ENCODE assay signal across 8 cellular contexts in genomic region chr1:234683856-234684632, GRCh38.
DNase-seq lines count a peak whose midpoint lies in the region; ATAC-seq and TF ChIP-seq lines count a peak whose summit lies in the region.

No MANE protein-coding gene starts in this region.

- H3K36me3 ChIP-seq in stomach smooth muscle (ENCODE audit: control insufficient read depth in 2 of 2, insufficient read depth in 2 of 2, low read length in 2 of 2) = no peaks in the 10 kb centered on the region
- H3K36me3 ChIP-seq in WERI-Rb-1 = no peaks in the 10 kb centered on the region

- peak; percentile 95 to 96 for DNase-seq in HL-60 (ENCODE audit: low read depth in 1 of 2, low spot score in 1 of 2)
- no peak for DNase-seq in WTC11 (ENCODE audit: low spot score)
- DNase-seq in iPS DF 19.7 (ENCODE audit: low read depth, low spot score) = peak; percentile 48
- DNase-seq in WERI-Rb-1 = no peak
- DNase-seq in activated CD4-positive, alpha-beta T cell treated with anti-CD3 and anti-CD28 coated beads for 48 hours = no peak

- H3K9me3 ChIP-seq in stomach smooth muscle (ENCODE audit: control insufficient read depth in 2 of 2, low read length in 2 of 2) (no peaks in the 10 kb centered on the region), WERI-Rb-1 (ENCODE audit: severe bottlenecking) (peaks cover 7% of the 10 kb centered on the region)

- no peaks in the 10 kb centered on the region for H3K27me3 Mint-ChIP-seq in WTC11 (ENCODE audit: low read depth)

- ATAC-seq in WTC11 (peak; percentile 87), HG02840 (IDR thresholded peaks at IDR 0.05; ENCODE audit: low FRiP score, unreplicated experiment) (no peak), GM18511 (IDR thresholded peaks at IDR 0.05; ENCODE audit: unreplicated experiment) (no peak)

- peak overlapping the region in 1 of 2 donors; percentile 35 for H3K9ac ChIP-seq in stomach smooth muscle (ENCODE audit: low read length in 2 of 2)

- no peak overlapping the region for H3K4me3 Mint-ChIP-seq in WTC11

- POLR2A ChIA-PET in WTC11 (lab: Charles Lee) = no interaction called here

- H3K27me3 ChIP-seq in HL-60 (ENCODE audit: insufficient read depth, poor library complexity, severe bottlenecking) (no peaks in the 10 kb centered on the region), stomach smooth muscle (ENCODE audit: control insufficient read depth in 1 of 2, insufficient read depth in 2 of 2, low read length in 2 of 2) (no peaks in the 10 kb centered on the region), WERI-Rb-1 (ENCODE audit: insufficient read depth, low read depth, severe bottlenecking) (no peaks in the 10 kb centered on the region)

- CTCF ChIA-PET in WTC11 (lab: Charles Lee) = no interaction called here

- peak overlapping the region; percentile 55; the same call in 1 of the 2 replicates for H3K27ac Mint-ChIP-seq in WTC11

- peaks cover 10% of the 10 kb centered on the region for H3K36me3 Mint-ChIP-seq in WTC11

- H3K27ac ChIP-seq in HL-60 (replicated peaks) = peak overlapping the region; percentile 65
- H3K27ac ChIP-seq in stomach smooth muscle (ENCODE audit: low read length) = peak overlapping the region; percentile 61
- no peak overlapping the region for H3K27ac ChIP-seq in WERI-Rb-1

- TF ChIP-seq CTCF in HL-60 (IDR thresholded peaks at IDR 0.05; ENCODE audit: insufficient read depth, low read length) (no peak), WTC11 (IDR thresholded peaks at IDR 0.05) (no peak), WERI-Rb-1 (IDR thresholded peaks at IDR 0.05; ENCODE audit: low read depth, low read length) (no peak)

- H3K4me1 Mint-ChIP-seq in WTC11 = peaks cover 13% of the 10 kb centered on the region

- H3K4me3 ChIP-seq in HL-60 (replicated peaks; ENCODE audit: insufficient read depth, low read length) (no peak overlapping the region), stomach smooth muscle (ENCODE audit: low read length in 2 of 2) (peak overlapping the region in 1 of 2 donors; percentile 47), WERI-Rb-1 (ENCODE audit: low read depth, low read length) (no peak overlapping the region)

- peaks cover 3% of the 10 kb centered on the region for H3K4me1 ChIP-seq in stomach smooth muscle (ENCODE audit: control insufficient read depth, insufficient read depth, low read length)

- H3K9me3 Mint-ChIP-seq in WTC11 = peaks cover 23% of the 10 kb centered on the region

TF ChIP-seq in WTC11, 78 proteins besides CTCF, POLR2A, EP300 and RAD21:
- TF ChIP-seq RELA (CRISPR knock-in tag; IDR thresholded peaks at IDR 0.05; ENCODE audit: borderline replicate concordance) (no peak), GABPB1 (CRISPR knock-in tag; IDR thresholded peaks at IDR 0.05) (peak; percentile 85)

Comparison
In these comparisons a context has a peak if more than half of its experiments do, and no peak if none do; other contexts are left out.
1. DNase-seq: peak in HL-60 (2 of 2) and iPS DF 19.7 (single experiment); none in WTC11 (single experiment), WERI-Rb-1 (single experiment) and activated CD4-positive, alpha-beta T cell treated with anti-CD3 and anti-CD28 coated beads for 48 hours (single experiment).